ENCODE assay signal across 24 cellular contexts in the genomic region with DNA sequence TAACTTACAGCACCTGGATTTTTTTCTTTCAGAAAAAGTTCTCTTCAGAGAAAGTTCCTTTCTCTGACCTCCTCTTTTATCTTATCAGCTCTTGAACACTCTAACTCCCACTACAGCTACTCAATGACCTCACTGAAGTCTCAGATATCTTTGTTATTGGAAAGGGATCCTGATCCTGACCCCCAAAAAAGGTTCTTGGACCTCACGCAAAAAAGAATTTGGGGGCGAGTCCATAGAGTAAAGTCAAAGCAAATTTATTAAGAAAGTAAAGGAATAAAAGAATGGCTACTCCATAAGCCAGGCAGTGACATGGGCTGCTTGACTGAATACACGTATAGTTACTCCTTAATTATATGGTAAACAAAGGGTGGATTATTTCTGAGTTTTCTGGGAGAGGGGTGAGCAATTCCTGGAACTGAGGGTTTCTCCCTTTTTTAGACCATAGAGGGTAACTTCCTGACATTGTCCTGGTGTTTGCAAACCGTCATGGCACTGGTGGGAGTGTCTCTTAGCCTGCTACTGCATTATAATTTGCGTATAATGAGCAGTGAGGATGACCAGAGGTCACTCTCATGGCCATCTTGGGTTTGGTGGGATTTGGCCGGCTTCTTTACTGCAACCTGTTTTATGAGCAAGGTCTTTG. TPM values are rescaled to one million over a fixed set of nuclear protein-coding genes. Genes with fewer than 3 reads are reported as not detected.
"Had no signal": no experiment of that assay in that cellular context is flagged by ENCODE, and none has a peak within 500 bp of the region (broad histone marks: within the 10 kb centered on the region; RNA-seq: fewer than 3 reads in every experiment).

No MANE protein-coding gene starts in this region.

- H3K27ac Mint-ChIP-seq: IgD-negative memory B cell had no signal

- FAIRE-seq: HTR-8/SVneo had no signal

- H3K36me3 Mint-ChIP-seq: IgD-negative memory B cell had no signal

- H3K27ac ChIP-seq: HL-60, RWPE1, SJCRH30 had no signal

- H3K9me3 Mint-ChIP-seq: IgD-negative memory B cell had no signal

- H3K36me3 ChIP-seq: SJCRH30 had no signal

- H3K4me3 Mint-ChIP-seq: IgD-negative memory B cell had no signal

- H3K4me3 ChIP-seq: SJCRH30 had no signal

- H3K4me1 Mint-ChIP-seq: IgD-negative memory B cell had no signal

- H3K4me1 ChIP-seq: SJCRH30 had no signal

- H3K9me3 ChIP-seq: SJCRH30 had no signal

- ATAC-seq: SK-N-SH treated with all-trans-retinoic acid at 6 μM for 48 hours had no signal

- DNase-seq: KBM-7, MV-4-11, NCI-H1048, NCI-H1105, NCI-H1417, NCI-H1436 treated with DMSO at 0.1 percent for 48 hours, NCI-H1694, NCI-H187 treated with DMSO at 0.1 percent for 48 hours, NCI-H2029 treated with DMSO at 0.1 percent for 48 hours, NCI-H2171 treated with DMSO at 0.1 percent for 48 hours, NCI-H524, NCI-H526 treated with DMSO at 0.1 percent for 48 hours, NCI-H774, SHP77, SJCRH30 had no signal

- H3K27me3 Mint-ChIP-seq: IgD-negative memory B cell had no signal

- H3K27me3 ChIP-seq: SJCRH30 had no signal

RNA-seq across cellular contexts. Expression of gene WDR64, which starts 44.2 kb away (rescaled TPM):
- total RNA-seq: LHCN-M2, MCF 10A, NCI-H460, PC-3, SJCRH30 had no signal
